In genomic region chr4:40829586-40829985, GRCh38 we compare ENCODE assay signal across 21 cellular contexts.
"Had no signal": no experiment of that assay in that cellular context is flagged by ENCODE, and none has a peak within 500 bp of the region (broad histone marks: within the 10 kb centered on the region; RNA-seq: fewer than 3 reads in every experiment).

No MANE protein-coding gene starts in this region.

- H3K27me3 Mint-ChIP-seq: activated B cell treated with CpG ODN at 0.5 μM for 24 hours; stimulated activated naive CD8-positive, alpha-beta T cell treated with anti-CD3 and anti-CD28 coated beads, Interleukin-15, Interleukin-2, amounts not matched to agents 100 ng/mL and 50 ng/mL, for 24 hours had no signal

- H3K36me3 ChIP-seq: colonic mucosa, ovary had no signal

- H3K4me1 ChIP-seq: colonic mucosa, psoas muscle, right atrium auricular region, tibial artery had no signal

- H3K36me3 Mint-ChIP-seq: naive thymus-derived CD8-positive, alpha-beta T cell had no signal

- H3K9me3 ChIP-seq: colonic mucosa, ovary, psoas muscle, right atrium auricular region, tibial artery had no signal

- H3K9me3 Mint-ChIP-seq: central memory CD8-positive, alpha-beta T cell; endodermal cell; naive thymus-derived CD8-positive, alpha-beta T cell had no signal

- DNase-seq: activated B cell treated with CpG ODN at 0.5 μM for 24 hours; activated CD4-positive, alpha-beta T cell treated with anti-CD3 and anti-CD28 coated beads for 36 hours; activated CD4-positive, alpha-beta T cell treated with anti-CD3 and anti-CD28 coated beads, Interleukin-2, amount 50 U/mL, for 4 hours; activated CD8-positive, alpha-beta memory T cell treated with anti-CD3 and anti-CD28 coated beads, Interleukin-2, amount 50 U/mL, for 48 hours; activated naive CD4-positive, alpha-beta T cell treated with Interleukin-2 at 50 U/mL for 16 hours; activated naive CD8-positive, alpha-beta T cell treated with anti-CD3 and anti-CD28 coated beads for 36 hours; activated T-cell treated with anti-CD3 and anti-CD28 coated beads, Interleukin-2, amount 50 U/mL, for 48 hours; colonic mucosa; endodermal cell; kidney; naive thymus-derived CD8-positive, alpha-beta T cell; ovary; psoas muscle; stimulated activated CD4-positive, alpha-beta T cell treated with anti-CD3 and anti-CD28 coated beads, Interleukin-12 subunit alpha, Interleukin-12 subunit beta, amount 100 ng/mL, for 4 hours; substantia nigra; T-helper 9 cell had no signal

- H3K4me3 ChIP-seq: colonic mucosa, lung, ovary, psoas muscle, right atrium auricular region, tibial artery had no signal

- ATAC-seq: activated CD4-positive, alpha-beta T cell treated with anti-CD3 and anti-CD28 coated beads for 36 hours; naive thymus-derived CD8-positive, alpha-beta T cell; psoas muscle had no signal

- H3K27ac ChIP-seq: colonic mucosa, ovary, psoas muscle, right atrium auricular region, tibial artery had no signal

- H3K4me1 Mint-ChIP-seq: activated naive CD8-positive, alpha-beta T cell treated with anti-CD3 and anti-CD28 coated beads for 36 hours; central memory CD8-positive, alpha-beta T cell had no signal

- H3K27ac Mint-ChIP-seq: activated B cell treated with CpG ODN at 0.5 μM for 24 hours; activated CD4-positive, alpha-beta T cell treated with anti-CD3 and anti-CD28 coated beads for 36 hours; activated naive CD8-positive, alpha-beta T cell treated with anti-CD3 and anti-CD28 coated beads for 36 hours; endodermal cell; stimulated activated naive CD8-positive, alpha-beta T cell treated with anti-CD3 and anti-CD28 coated beads, Interleukin-15, Interleukin-2, amounts not matched to agents 100 ng/mL and 50 ng/mL, for 24 hours had no signal

- H3K27me3 ChIP-seq: colonic mucosa, ovary, right atrium auricular region, tibial artery had no signal

- H3K4me3 Mint-ChIP-seq: activated B cell treated with CpG ODN at 0.5 μM for 24 hours; activated CD4-positive, alpha-beta T cell treated with anti-CD3 and anti-CD28 coated beads for 36 hours; activated naive CD8-positive, alpha-beta T cell treated with anti-CD3 and anti-CD28 coated beads for 36 hours; central memory CD8-positive, alpha-beta T cell; endodermal cell; naive thymus-derived CD8-positive, alpha-beta T cell; stimulated activated naive CD8-positive, alpha-beta T cell treated with anti-CD3 and anti-CD28 coated beads, Interleukin-15, Interleukin-2, amounts not matched to agents 100 ng/mL and 50 ng/mL, for 24 hours had no signal
